Comparison of ENCODE assay signal across 1 cellular context in the genomic region with DNA sequence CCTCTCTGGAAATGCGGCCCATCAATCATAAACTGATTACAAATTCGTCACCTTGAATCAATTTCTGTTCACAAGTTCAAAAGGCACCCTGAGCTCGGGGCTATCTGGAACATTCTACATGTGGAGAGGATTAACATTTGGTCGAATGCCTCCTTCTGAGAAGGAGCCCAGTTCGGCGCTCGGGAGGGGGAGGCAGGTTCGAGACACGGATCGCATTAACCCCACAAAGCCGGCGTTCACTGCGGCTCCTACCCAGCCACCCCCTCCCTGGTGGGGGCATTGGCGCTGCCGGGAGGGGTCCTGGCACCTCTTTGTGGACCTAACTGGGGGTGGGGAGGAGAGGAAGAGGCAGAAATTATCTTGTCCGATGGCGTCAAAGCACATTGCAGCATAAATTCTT.
TF ChIP-seq lines count a peak whose summit lies in the region.

No MANE protein-coding gene starts in this region.

TF ChIP-seq in HepG2, 621 proteins besides CTCF, POLR2A, EP300 and RAD21 (continued from another document):
- TF ChIP-seq, protein P1, sequence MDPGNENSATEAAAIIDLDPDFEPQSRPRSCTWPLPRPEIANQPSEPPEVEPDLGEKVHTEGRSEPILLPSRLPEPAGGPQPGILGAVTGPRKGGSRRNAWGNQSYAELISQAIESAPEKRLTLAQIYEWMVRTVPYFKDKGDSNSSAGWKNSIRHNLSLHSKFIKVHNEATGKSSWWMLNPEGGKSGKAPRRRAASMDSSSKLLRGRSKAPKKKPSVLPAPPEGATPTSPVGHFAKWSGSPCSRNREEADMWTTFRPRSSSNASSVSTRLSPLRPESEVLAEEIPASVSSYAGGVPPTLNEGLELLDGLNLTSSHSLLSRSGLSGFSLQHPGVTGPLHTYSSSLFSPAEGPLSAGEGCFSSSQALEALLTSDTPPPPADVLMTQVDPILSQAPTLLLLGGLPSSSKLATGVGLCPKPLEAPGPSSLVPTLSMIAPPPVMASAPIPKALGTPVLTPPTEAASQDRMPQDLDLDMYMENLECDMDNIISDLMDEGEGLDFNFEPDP (CRISPR knock-in tag; conservative IDR thresholded peaks at IDR 0.05), result no peak
- no peak for TF ChIP-seq MZF1 (CRISPR knock-in tag; IDR thresholded peaks at IDR 0.05; ENCODE audit: borderline replicate concordance)
- TF ChIP-seq, protein P2, sequence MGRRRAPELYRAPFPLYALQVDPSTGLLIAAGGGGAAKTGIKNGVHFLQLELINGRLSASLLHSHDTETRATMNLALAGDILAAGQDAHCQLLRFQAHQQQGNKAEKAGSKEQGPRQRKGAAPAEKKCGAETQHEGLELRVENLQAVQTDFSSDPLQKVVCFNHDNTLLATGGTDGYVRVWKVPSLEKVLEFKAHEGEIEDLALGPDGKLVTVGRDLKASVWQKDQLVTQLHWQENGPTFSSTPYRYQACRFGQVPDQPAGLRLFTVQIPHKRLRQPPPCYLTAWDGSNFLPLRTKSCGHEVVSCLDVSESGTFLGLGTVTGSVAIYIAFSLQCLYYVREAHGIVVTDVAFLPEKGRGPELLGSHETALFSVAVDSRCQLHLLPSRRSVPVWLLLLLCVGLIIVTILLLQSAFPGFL (CRISPR knock-in tag; IDR thresholded peaks at IDR 0.05), result no peak
- TF ChIP-seq SCMH1 (CRISPR knock-in tag; IDR thresholded peaks at IDR 0.05; ENCODE audit: borderline replicate concordance), result no peak
- TF ChIP-seq ISX (CRISPR knock-in tag; conservative IDR thresholded peaks at IDR 0.05), result no peak
- TF ChIP-seq JDP2 (CRISPR knock-in tag; IDR thresholded peaks at IDR 0.05; ENCODE audit: borderline replicate concordance), result no peak
- TF ChIP-seq, protein P3, sequence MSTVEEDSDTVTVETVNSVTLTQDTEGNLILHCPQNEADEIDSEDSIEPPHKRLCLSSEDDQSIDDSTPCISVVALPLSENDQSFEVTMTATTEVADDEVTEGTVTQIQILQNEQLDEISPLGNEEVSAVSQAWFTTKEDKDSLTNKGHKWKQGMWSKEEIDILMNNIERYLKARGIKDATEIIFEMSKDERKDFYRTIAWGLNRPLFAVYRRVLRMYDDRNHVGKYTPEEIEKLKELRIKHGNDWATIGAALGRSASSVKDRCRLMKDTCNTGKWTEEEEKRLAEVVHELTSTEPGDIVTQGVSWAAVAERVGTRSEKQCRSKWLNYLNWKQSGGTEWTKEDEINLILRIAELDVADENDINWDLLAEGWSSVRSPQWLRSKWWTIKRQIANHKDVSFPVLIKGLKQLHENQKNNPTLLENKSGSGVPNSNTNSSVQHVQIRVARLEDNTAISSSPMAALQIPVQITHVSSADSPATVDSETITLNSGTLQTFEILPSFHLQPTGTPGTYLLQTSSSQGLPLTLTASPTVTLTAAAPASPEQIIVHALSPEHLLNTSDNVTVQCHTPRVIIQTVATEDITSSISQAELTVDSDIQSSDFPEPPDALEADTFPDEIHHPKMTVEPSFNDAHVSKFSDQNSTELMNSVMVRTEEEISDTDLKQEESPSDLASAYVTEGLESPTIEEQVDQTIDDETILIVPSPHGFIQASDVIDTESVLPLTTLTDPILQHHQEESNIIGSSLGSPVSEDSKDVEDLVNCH (CRISPR knock-in tag; IDR thresholded peaks at IDR 0.05), result no peak
- TF ChIP-seq CHCHD3 (CRISPR knock-in tag; IDR thresholded peaks at IDR 0.05), result no peak
